ENCODE assay signal across 9 cellular contexts in genomic region chr9:127854169-127854833, GRCh38. TPM values are rescaled to one million over a fixed set of nuclear protein-coding genes. Genes with fewer than 3 reads are reported as not detected.
DNase-seq lines count a peak whose midpoint lies in the region; ATAC-seq and TF ChIP-seq lines count a peak whose summit lies in the region.
"Had no signal": no experiment of that assay in that cellular context is flagged by ENCODE, and none has a peak within 500 bp of the region (broad histone marks: within the 10 kb centered on the region; RNA-seq: fewer than 3 reads in every experiment).

TSS of gene ENG (minus strand) at chr9:127854658. CDS start at chr9:127854355, 303 bp downstream.

- peak within 1 kb of the TSS in 2 of 3 donors; percentile 80 to 82 for H3K27ac Mint-ChIP-seq in IgD-negative memory B cell

- no peaks in the 10 kb centered on the region for H3K27me3 ChIP-seq in BE2C
- no peaks in the 10 kb centered on the region for H3K27me3 ChIP-seq in gastrocnemius medialis

- H3K9me3 ChIP-seq in BE2C (peaks cover 4% of the 10 kb centered on the region; the same call in 1 of the 2 replicates), gastrocnemius medialis (no peaks in the 10 kb centered on the region)

- H3K36me3 Mint-ChIP-seq in IgD-negative memory B cell: no peaks in the 10 kb centered on the region

- H3K36me3 ChIP-seq in BE2C: no peaks in the 10 kb centered on the region
- H3K36me3 ChIP-seq in gastrocnemius medialis: no peaks in the 10 kb centered on the region

- peaks cover 0 to 2% (median 2%) of the 10 kb centered on the region in 3 donors for H3K9me3 Mint-ChIP-seq in IgD-negative memory B cell

- peak within 1 kb of the TSS; percentile 69 to 80 (median 76) for H3K27ac ChIP-seq in gastrocnemius medialis

- intact Hi-C loops in left cardiac atrium (cut with DNase I) (no loop called here), gastrocnemius medialis (cut with DNase I; ENCODE audit: low total_unique reads) (no loop called here)

- in situ Hi-C loops in gastrocnemius medialis (cut with MboI; ENCODE audit: low sequenced_read_pairs in 4 of 4): no loop called here

- peak in 1 of 2 donors; percentile 22 for TF ChIP-seq POLR2A in gastrocnemius medialis (IDR thresholded peaks at IDR 0.05)

- ATAC-seq in left cardiac atrium: peak; percentile 75 to 81
- peak; percentile 34 to 45 for ATAC-seq in gastrocnemius medialis
- ATAC-seq in GM18520 (IDR thresholded peaks at IDR 0.05; ENCODE audit: unreplicated experiment): no peak
- no peak for ATAC-seq in GM19035 (IDR thresholded peaks at IDR 0.05; ENCODE audit: unreplicated experiment)
- ATAC-seq: HCT116 had no signal

- H3K4me3 Mint-ChIP-seq in IgD-negative memory B cell: peak within 1 kb of the TSS; percentile 73 to 92 (median 80)

- DNase-seq in BE2C (peak; percentile 55), amniotic stem cell (lab: John Stamatoyannopoulos, UW) (peak; percentile 44), left cardiac atrium (peak; percentile 94), gastrocnemius medialis (peak; percentile 43 to 49), NCI-H526 treated with DMSO at 0.1 percent for 48 hours (lab: John Stamatoyannopoulos, UW) (no peak)

- no peak for TF ChIP-seq CTCF in BE2C (IDR thresholded peaks at IDR 0.05; ENCODE audit: low read depth, low read length)
- TF ChIP-seq CTCF in gastrocnemius medialis (IDR thresholded peaks at IDR 0.05 in 4 of 5, conservative IDR thresholded peaks at IDR 0.05 in 1 of 5): peak in 1 of 5 experiments; percentile 27

- H3K4me1 ChIP-seq in BE2C: peaks cover 7% of the 10 kb centered on the region
- H3K4me1 ChIP-seq in gastrocnemius medialis: peaks cover 18 to 22% of the 10 kb centered on the region in 2 donors

- H3K4me3 ChIP-seq in BE2C (ENCODE audit: low read depth, low read length) (no peak within 1 kb of the TSS), gastrocnemius medialis (peak within 1 kb of the TSS; percentile 63 to 73 (median 66))

- H3K4me1 Mint-ChIP-seq in IgD-negative memory B cell: peaks cover 4 to 11% (median 9%) of the 10 kb centered on the region in 3 donors

- H3K27me3 Mint-ChIP-seq in IgD-negative memory B cell: peaks cover 2% of the 10 kb centered on the region

RNA-seq across cellular contexts. Expression of gene ENG, which starts in this region (rescaled TPM):
- 9.0 TPM for polyA plus RNA-seq in BE2C (2012; ENCODE audit: insufficient read depth, insufficient read length, low read depth)
- polyA plus RNA-seq in IgD-negative memory B cell: 1.8 TPM
- total RNA-seq in left cardiac atrium (100 to 1,000 TPM; 132 to 392 TPM), gastrocnemius medialis (10 to 100 TPM; 27.4 to 49.8 (median 32.6) TPM)

Comparison
In these comparisons a context has a peak if more than half of its experiments do, and no peak if none do; other contexts are left out.
1. ATAC-seq: peak in left cardiac atrium (2 of 2) and gastrocnemius medialis (2 of 2); none in GM18520 (single experiment) and GM19035 (single experiment).